Comparison of ENCODE assay signal across 8 cellular contexts in the genomic region with DNA sequence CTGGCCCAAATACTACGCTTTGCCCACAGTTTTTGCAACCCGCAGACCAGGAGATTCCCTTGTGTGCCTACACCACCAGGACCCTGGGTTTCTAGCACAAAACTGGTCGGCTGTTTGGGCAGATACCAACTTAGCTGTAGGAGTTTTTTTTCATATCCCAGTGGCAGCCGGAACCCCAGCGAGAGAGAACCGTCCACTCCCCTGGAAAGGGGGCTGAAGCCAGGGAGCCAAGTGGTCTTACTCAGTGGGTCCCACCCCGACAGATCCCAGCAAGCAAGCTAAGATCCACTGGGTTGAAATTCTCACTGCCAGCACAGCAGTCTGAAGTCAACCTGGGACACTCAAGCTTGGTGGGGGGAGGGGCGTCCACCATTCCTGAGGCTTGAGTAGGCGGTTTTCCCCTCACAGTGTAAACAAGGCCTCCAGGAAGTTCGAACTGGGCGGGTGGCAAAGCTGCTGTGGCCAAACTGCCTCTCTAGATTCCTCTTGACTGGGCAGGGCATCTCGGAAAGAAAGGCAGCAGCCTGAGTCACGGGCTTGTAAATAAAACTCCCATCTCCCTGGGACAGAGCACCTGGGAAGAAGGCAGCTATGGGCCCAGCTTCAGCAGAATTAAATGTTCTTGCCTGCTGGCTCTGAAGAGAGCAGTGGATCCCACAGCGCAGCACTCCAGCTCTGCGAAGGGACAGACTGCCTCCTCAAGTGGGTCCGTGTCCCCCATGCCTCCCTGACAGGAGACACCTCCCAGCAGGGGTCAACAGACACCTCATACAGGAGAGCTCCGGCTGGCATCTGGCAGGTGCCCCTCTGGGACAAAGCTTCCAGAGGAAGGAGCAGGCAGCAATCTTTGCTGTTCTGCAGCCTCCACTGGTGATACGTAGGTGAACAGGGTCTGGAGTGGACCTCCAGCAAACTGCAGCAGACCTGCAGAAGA.
DNase-seq lines count a peak whose midpoint lies in the region; ATAC-seq and TF ChIP-seq lines count a peak whose summit lies in the region.
"Not testable (repeated sequence)": the region's sequence is repeated elsewhere in the genome, so short reads cannot be mapped to it uniquely, and the experiment has no call there.

No MANE protein-coding gene starts in this region.

- 0 out of 2 replicates have a peak overlapping the region, but pooled peaks have one; percentile 45 for H3K4me3 ChIP-seq in iPS-20b (ENCODE audit: low read length)
- H3K4me3 ChIP-seq in naive thymus-derived CD4-positive, alpha-beta T cell (ENCODE audit: low read length), result not testable (repeated sequence)

- TF ChIP-seq CTCF in CD4-positive, alpha-beta T cell (IDR thresholded peaks at IDR 0.05); WTC11 (IDR thresholded peaks at IDR 0.05): not testable (repeated sequence)

- peak overlapping the region; percentile 0 for H3K27ac Mint-ChIP-seq in CD4-positive, alpha-beta T cell
- H3K27ac Mint-ChIP-seq in WTC11, result peak overlapping the region; percentile 92
- peak overlapping the region in 5 of 9 donors; percentile 14 to 67 (median 40) for H3K27ac Mint-ChIP-seq in naive thymus-derived CD4-positive, alpha-beta T cell

- not testable (repeated sequence) for H3K9me3 ChIP-seq in CD4-positive, alpha-beta T cell (ENCODE audit: control insufficient read depth, low read length); iPS-20b (ENCODE audit: insufficient read depth, low read depth, low read length); naive thymus-derived CD4-positive, alpha-beta T cell (ENCODE audit: control insufficient read depth in 2 of 3, low read length in 3 of 3)

- H3K36me3 Mint-ChIP-seq in CD4-positive, alpha-beta T cell (ENCODE audit: low read depth), result peaks cover 93% of the 10 kb centered on the region
- peaks cover 42% of the 10 kb centered on the region for H3K36me3 Mint-ChIP-seq in WTC11
- H3K36me3 Mint-ChIP-seq in naive thymus-derived CD4-positive, alpha-beta T cell, result peaks cover 33 to 51% (median 40%) of the 10 kb centered on the region in 5 donors

- POLR2A ChIA-PET in CD4-positive, alpha-beta T cell (lab: Charles Lee); naive thymus-derived CD4-positive, alpha-beta T cell (lab: Charles Lee): not testable (repeated sequence)
- POLR2A ChIA-PET in WTC11 (lab: Charles Lee), result interaction anchor here (1.4 kb wide), 1 partner anchor 100 kb away, joined by 4 read pairs; the partner anchor contains the start of gene CUL3

- H3K4me3 Mint-ChIP-seq in CD4-positive, alpha-beta T cell; WTC11; naive thymus-derived CD4-positive, alpha-beta T cell: not testable (repeated sequence)

- CTCF ChIA-PET in CD4-positive, alpha-beta T cell (lab: Charles Lee); naive thymus-derived CD4-positive, alpha-beta T cell (lab: Charles Lee): not testable (repeated sequence)
- CTCF ChIA-PET in WTC11 (lab: Charles Lee), result interaction anchor here (0.6 kb wide), 1 partner anchor 493 kb away, joined by 3 read pairs; no protein-coding TSS in a partner anchor

- H3K4me1 Mint-ChIP-seq in CD4-positive, alpha-beta T cell (ENCODE audit: low read depth), result peaks cover 41% of the 10 kb centered on the region
- H3K4me1 Mint-ChIP-seq in WTC11, result peaks cover 43% of the 10 kb centered on the region
- H3K4me1 Mint-ChIP-seq in naive thymus-derived CD4-positive, alpha-beta T cell, result peaks cover 28 to 51% (median 46%) of the 10 kb centered on the region in 7 donors

- H3K4me1 ChIP-seq in iPS-20b (ENCODE audit: insufficient read depth, low read length), result peaks cover 13% of the 10 kb centered on the region
- not testable (repeated sequence) for H3K4me1 ChIP-seq in naive thymus-derived CD4-positive, alpha-beta T cell (ENCODE audit: control insufficient read depth in 2 of 2, insufficient read depth in 2 of 2, low read length in 2 of 2)

- peaks cover 14% of the 10 kb centered on the region; the same call in 1 of the 2 replicates for H3K36me3 ChIP-seq in iPS-20b (ENCODE audit: insufficient read depth, low read depth, low read length)
- peaks cover 0 to 12% (median 6%) of the 10 kb centered on the region in 3 experiments for H3K36me3 ChIP-seq in naive thymus-derived CD4-positive, alpha-beta T cell (ENCODE audit: control insufficient read depth in 2 of 3, insufficient read depth in 3 of 3, low read length in 3 of 3)

- ATAC-seq in CD4-positive, alpha-beta T cell (ENCODE audit: poor library complexity); naive thymus-derived CD4-positive, alpha-beta T cell: not testable (repeated sequence)
- ATAC-seq in WTC11, result peak; percentile 97

- H3K27ac ChIP-seq in CD4-positive, alpha-beta T cell (ENCODE audit: low read depth, low read length); naive thymus-derived CD4-positive, alpha-beta T cell (ENCODE audit: low read depth, low read length): not testable (repeated sequence)
- H3K27ac ChIP-seq in epithelial cell of prostate, result peak overlapping the region; percentile 95
- peak overlapping the region; percentile 72 for H3K27ac ChIP-seq in iPS-20b (ENCODE audit: low read length)

- H3K9ac ChIP-seq in iPS-20b (ENCODE audit: low read depth, low read length), result peak overlapping the region; percentile 73

- intact Hi-C loops in CD4-positive, alpha-beta T cell (cut with DNase I, micrococcal nuclease); naive thymus-derived CD4-positive, alpha-beta T cell (cut with micrococcal nuclease): not testable (repeated sequence)

- DNase-seq in CD4-positive, alpha-beta T cell; naive thymus-derived CD4-positive, alpha-beta T cell: not testable (repeated sequence)
- DNase-seq in HK-2 (ENCODE audit: unreplicated experiment) (peak; percentile 95), NCI-H510A (lab: John Stamatoyannopoulos, UW) (peak; percentile 93), WTC11 (ENCODE audit: low spot score) (peak; percentile 80), epithelial cell of prostate (ENCODE audit: low read depth, low spot score) (peak; percentile 96), stromal cell of bone marrow (ENCODE audit: low read depth) (peak; percentile 74)

- not testable (repeated sequence) for H3K27me3 Mint-ChIP-seq in CD4-positive, alpha-beta T cell; WTC11 (ENCODE audit: low read depth); naive thymus-derived CD4-positive, alpha-beta T cell

- not testable (repeated sequence) for H3K27me3 ChIP-seq in CD4-positive, alpha-beta T cell (ENCODE audit: control insufficient read depth, insufficient read depth, low read length); iPS-20b (ENCODE audit: insufficient read depth, low read length); naive thymus-derived CD4-positive, alpha-beta T cell (ENCODE audit: control insufficient read depth in 2 of 2, insufficient read depth in 2 of 2, low read length in 2 of 2)

- not testable (repeated sequence) for H3K9me3 Mint-ChIP-seq in CD4-positive, alpha-beta T cell
- peaks cover 22% of the 10 kb centered on the region for H3K9me3 Mint-ChIP-seq in WTC11
- peaks cover 0 to 13% (median 3%) of the 10 kb centered on the region in 11 donors for H3K9me3 Mint-ChIP-seq in naive thymus-derived CD4-positive, alpha-beta T cell

TF ChIP-seq in WTC11, 78 proteins besides CTCF, POLR2A, EP300 and RAD21 (continues in another document):
- TF ChIP-seq ZNF121 (CRISPR knock-in tag; IDR thresholded peaks at IDR 0.05), result peak; percentile 69; the same call in 1 of the 2 replicates
- peak; percentile 94 for TF ChIP-seq FOXK1 (CRISPR knock-in tag; IDR thresholded peaks at IDR 0.05)
- TF ChIP-seq FOXP4 (CRISPR knock-in tag; IDR thresholded peaks at IDR 0.05), result 0 out of 2 replicates have a peak, but pooled peaks have one; percentile 35
- peak; percentile 88 for TF ChIP-seq ZNF281 (CRISPR knock-in tag; IDR thresholded peaks at IDR 0.05)
- TF ChIP-seq GABPB1 (CRISPR knock-in tag; IDR thresholded peaks at IDR 0.05), result peak; percentile 37; the same call in 1 of the 2 replicates

Comparison
In these comparisons a context has a peak if more than half of its experiments do, and no peak if none do; other contexts are left out.
1. H3K27ac Mint-ChIP-seq: peak in every context shown above with its lines; median percentile 92 in WTC11; 40 in naive thymus-derived CD4-positive, alpha-beta T cell; 0 in CD4-positive, alpha-beta T cell.